ENCODE assay signal across 18 cellular contexts in genomic region chr17:39757176-39757662, GRCh38. TPM values are rescaled to one million over a fixed set of nuclear protein-coding genes. Genes with fewer than 3 reads are reported as not detected.
DNase-seq lines count a peak whose midpoint lies in the region; ATAC-seq, FAIRE-seq and TF ChIP-seq lines count a peak whose summit lies in the region.
"Had no signal": no experiment of that assay in that cellular context is flagged by ENCODE, and none has a peak within 500 bp of the region (broad histone marks: within the 10 kb centered on the region; RNA-seq: fewer than 3 reads in every experiment).

No MANE protein-coding gene starts in this region.

- no peak overlapping the region for H3K27ac ChIP-seq in A549
- peak overlapping the region; percentile 17 for H3K27ac ChIP-seq in CD8-positive, alpha-beta T cell (ENCODE audit: low read depth, low read length)
- no peak overlapping the region for H3K27ac ChIP-seq in mesenchymal stem cell (ENCODE audit: low read length, poor library complexity, severe bottlenecking)
- no peak overlapping the region for H3K27ac ChIP-seq in foreskin keratinocyte

- TF ChIP-seq CTCF in A549 (IDR thresholded peaks at IDR 0.05) (no peak), foreskin keratinocyte (conservative IDR thresholded peaks at IDR 0.05) (no peak)
- no peak for TF ChIP-seq CTCF in CD8-positive, alpha-beta T cell (IDR thresholded peaks at IDR 0.05)

- no peak overlapping the region for H2BK12ac ChIP-seq in mesenchymal stem cell (ENCODE audit: low read length in 2 of 2)

- no peak overlapping the region for H4K8ac ChIP-seq in mesenchymal stem cell (ENCODE audit: low read length)

- FAIRE-seq in A549 (lab: Jason Lieb, UNC) = no peak
- FAIRE-seq: colon, frontal cortex had no signal

- TF ChIP-seq EP300 in A549 (IDR thresholded peaks at IDR 0.05) = no peak

- H3K9me3 Mint-ChIP-seq in CD8-positive, alpha-beta T cell = no peaks in the 10 kb centered on the region
- H3K9me3 Mint-ChIP-seq in effector memory CD8-positive, alpha-beta T cell = no peaks in the 10 kb centered on the region

- peak overlapping the region; percentile 56 for H3K4me3 Mint-ChIP-seq in CD8-positive, alpha-beta T cell
- no peak overlapping the region for H3K4me3 Mint-ChIP-seq in T-helper 17 cell
- H3K4me3 Mint-ChIP-seq in effector memory CD8-positive, alpha-beta T cell = peak overlapping the region; percentile 87 to 90

- H3K36me3 Mint-ChIP-seq in CD8-positive, alpha-beta T cell = peaks cover 24% of the 10 kb centered on the region
- no peaks in the 10 kb centered on the region for H3K36me3 Mint-ChIP-seq in T-helper 17 cell (ENCODE audit: low read depth)
- H3K36me3 Mint-ChIP-seq in effector memory CD8-positive, alpha-beta T cell (ENCODE audit: insufficient read depth) = peaks cover 81% of the 10 kb centered on the region

- CTCF ChIA-PET in A549 (lab: Yijun Ruan, JAX) = interaction anchor here (4.6 to 15.6 kb wide), 3 partner anchors 27 to 210 kb away, joined by 22 to 171 read pairs (median 23); partner anchors contain the start of gene MIEN1
- CTCF ChIA-PET in CD8-positive, alpha-beta T cell (lab: Charles Lee) = interaction anchor here (0.9 to 10.0 kb wide), 7 partner anchors 18 to 135 kb away, joined by 3 to 110 read pairs (median 6); partner anchors contain the start of gene IKZF3

- no peak overlapping the region for H3K18ac ChIP-seq in mesenchymal stem cell (ENCODE audit: low read depth in 1 of 2, low read length in 2 of 2)

- no peak overlapping the region for H3K9ac ChIP-seq in mesenchymal stem cell (ENCODE audit: low read length)

- H2BK5ac ChIP-seq in mesenchymal stem cell (ENCODE audit: low read depth, low read length, poor library complexity, severe bottlenecking) = no peak overlapping the region

- peak overlapping the region; percentile 98 for H3K27ac Mint-ChIP-seq in CD8-positive, alpha-beta T cell
- H3K27ac Mint-ChIP-seq in T-helper 17 cell = peak overlapping the region; percentile 97
- H3K27ac Mint-ChIP-seq in effector memory CD8-positive, alpha-beta T cell = peak overlapping the region; percentile 93 to 97
- H3K27ac Mint-ChIP-seq: progenitor cell of endocrine pancreas had no signal

- POLR2A ChIA-PET in A549 (lab: Yijun Ruan, JAX) = no interaction called here
- POLR2A ChIA-PET in CD8-positive, alpha-beta T cell (lab: Charles Lee) = interaction anchor here (0.8 to 4.6 kb wide), 5 partner anchors 13 to 105 kb away, joined by 3 to 59 read pairs (median 17); partner anchors contain the start of gene IKZF3

- peaks cover 75% of the 10 kb centered on the region for H3K4me1 Mint-ChIP-seq in CD8-positive, alpha-beta T cell (ENCODE audit: low read depth)
- H3K4me1 Mint-ChIP-seq in T-helper 17 cell = peaks cover 50% of the 10 kb centered on the region
- peaks cover 59 to 60% of the 10 kb centered on the region in 2 donors for H3K4me1 Mint-ChIP-seq in effector memory CD8-positive, alpha-beta T cell (ENCODE audit: low read depth in 2 of 2)

- no peak overlapping the region for H2AFZ ChIP-seq in mesenchymal stem cell (ENCODE audit: low read depth, low read length)

- WGBS in A549 (ENCODE audit: missing lambda C conversion rate) = 62% methylated on average over 4 of the region's 4 CpGs
- 90% methylated on average over 3 of the region's 4 CpGs for WGBS in mesenchymal stem cell

- H3K4me3 ChIP-seq in A549 (no peak overlapping the region), mesenchymal stem cell (ENCODE audit: insufficient read depth in 1 of 2, low read depth in 1 of 2, low read length in 2 of 2) (no peak overlapping the region)
- no peak overlapping the region for H3K4me3 ChIP-seq in CD8-positive, alpha-beta T cell (ENCODE audit: low read depth, low read length)

- H3K14ac ChIP-seq in mesenchymal stem cell (ENCODE audit: low read length in 2 of 2) = no peak overlapping the region

- DNase-seq in A549 (ENCODE audit: low read depth in 1 of 2, low spot score in 1 of 2) (no peak), T-helper 17 cell (no peak), mesenchymal stem cell (no peak), inferior parietal cortex (ENCODE audit: extremely low spot score) (no peak), foreskin keratinocyte (no peak), MV-4-11 (lab: John Stamatoyannopoulos, UW) (no peak)
- no peak for DNase-seq in CD8-positive, alpha-beta T cell
- DNase-seq in effector memory CD8-positive, alpha-beta T cell = no peak
- DNase-seq: anterior cingulate cortex; DMS79; NCI-H146; NCI-H446 treated with DMSO at 0.1 percent for 48 hours; stimulated activated CD4-positive, alpha-beta T cell treated with anti-CD3 and anti-CD28 coated beads, Interleukin-12 subunit alpha, Interleukin-12 subunit beta, amount 100 ng/mL, for 4 hours; substantia nigra had no signal

- H3K9me3 ChIP-seq in A549 (no peaks in the 10 kb centered on the region), T-helper 17 cell (ENCODE audit: control insufficient read depth, low read length, poor library complexity, severe bottlenecking) (no peaks in the 10 kb centered on the region), mesenchymal stem cell (ENCODE audit: control insufficient read depth, low read length) (no peaks in the 10 kb centered on the region)
- H3K9me3 ChIP-seq in CD8-positive, alpha-beta T cell (ENCODE audit: low read length) = no peaks in the 10 kb centered on the region

- H3K4me2 ChIP-seq in A549 = no peak overlapping the region
- no peak overlapping the region for H3K4me2 ChIP-seq in mesenchymal stem cell (ENCODE audit: low read length, poor library complexity, severe bottlenecking)

- no peak for TF ChIP-seq RAD21 in A549 (conservative IDR thresholded peaks at IDR 0.05 in 1 of 2, IDR thresholded peaks at IDR 0.05 in 1 of 2)

- H3K79me1 ChIP-seq in mesenchymal stem cell (replicated peaks; ENCODE audit: low read length, poor library complexity, severe bottlenecking) = no peaks in the 10 kb centered on the region

- H3K4me1 ChIP-seq in A549 = peaks cover 5% of the 10 kb centered on the region; the same call in 2 of the 3 replicates
- peaks cover 71% of the 10 kb centered on the region for H3K4me1 ChIP-seq in CD8-positive, alpha-beta T cell (ENCODE audit: insufficient read depth, low read length)
- H3K4me1 ChIP-seq in mesenchymal stem cell (ENCODE audit: control insufficient read depth, insufficient read depth, low read depth, low read length) = peaks cover 25% of the 10 kb centered on the region
- H3K4me1 ChIP-seq in foreskin keratinocyte = no peaks in the 10 kb centered on the region

- H4K91ac ChIP-seq in mesenchymal stem cell (ENCODE audit: low read length) = no peak overlapping the region

- no peak overlapping the region for H2AK5ac ChIP-seq in mesenchymal stem cell (ENCODE audit: low read length, severe bottlenecking)

- no peak overlapping the region for H3K23ac ChIP-seq in mesenchymal stem cell (ENCODE audit: low read length in 2 of 2)

- H3K27me3 ChIP-seq in CD8-positive, alpha-beta T cell (ENCODE audit: insufficient read depth, low read length) = no peaks in the 10 kb centered on the region
- peaks cover 5 to 38% of the 10 kb centered on the region in 2 experiments for H3K27me3 ChIP-seq in mesenchymal stem cell (ENCODE audit: control insufficient read depth in 1 of 2, insufficient read depth in 1 of 2, low read length in 2 of 2)
- H3K27me3 ChIP-seq in foreskin keratinocyte = peaks cover 71% of the 10 kb centered on the region

- ATAC-seq in A549 (no peak), T-helper 17 cell (no peak), foreskin keratinocyte (no peak)
- ATAC-seq in CD8-positive, alpha-beta T cell = no peak
- no peak for ATAC-seq in effector memory CD8-positive, alpha-beta T cell (replicated peaks)

- H3K4ac ChIP-seq in mesenchymal stem cell (ENCODE audit: low read depth in 1 of 2, low read length in 2 of 2) = no peak overlapping the region

- intact Hi-C loops in CD8-positive, alpha-beta T cell (cut with DNase I, micrococcal nuclease) = loop anchor here in 1 of 2 experiments (1.0 kb wide), 1 partner anchor 9 kb away; no protein-coding TSS in a partner anchor

- H3K36me3 ChIP-seq in CD8-positive, alpha-beta T cell (ENCODE audit: insufficient read depth, low read length) = peaks cover 4% of the 10 kb centered on the region
- no peaks in the 10 kb centered on the region for H3K36me3 ChIP-seq in mesenchymal stem cell (ENCODE audit: control insufficient read depth in 1 of 2, insufficient read depth in 2 of 2, low read depth in 1 of 2, low read length in 2 of 2)

- no peak for TF ChIP-seq POLR2A in A549 (IDR thresholded peaks at IDR 0.05; ENCODE audit: low read length)

- no peak overlapping the region for H2BK120ac ChIP-seq in mesenchymal stem cell (ENCODE audit: low read depth, low read length)

- no peak overlapping the region for H2BK15ac ChIP-seq in mesenchymal stem cell (ENCODE audit: low read depth, poor library complexity, severe bottlenecking)

- no peaks in the 10 kb centered on the region for H3K27me3 Mint-ChIP-seq in CD8-positive, alpha-beta T cell (ENCODE audit: low read depth)
- no peaks in the 10 kb centered on the region for H3K27me3 Mint-ChIP-seq in T-helper 17 cell
- no peaks in the 10 kb centered on the region for H3K27me3 Mint-ChIP-seq in effector memory CD8-positive, alpha-beta T cell

RNA-seq across cellular contexts. Expression of gene GRB7, which starts 19.5 kb away (rescaled TPM):
- polyA plus RNA-seq in A549 (2011; rRNA removed) (5.9 and 8.6 TPM in 2 replicates), A549 (2017; fragmentation: RNase III; extraction: RNeasy Plus Mini Kit Qiagen cat#74134 plus additional on column Dnase treatment) (5.0 to 10.7 TPM (median 10.1 TPM) in 3 replicates), foreskin keratinocyte (14.3 and 14.4 TPM in 2 replicates)
- polyA plus RNA-seq in A549 (2012; cell fraction: cytosol; rRNA removed) = 4.5 and 5.5 TPM in 2 replicates
- polyA plus RNA-seq in A549 (2012; cell fraction: nucleus; rRNA removed) = 22.5 and 23.6 TPM in 2 replicates
- 13.1 and 15.9 TPM in 2 replicates for polyA minus RNA-seq in A549 (2011; rRNA and poly(A)+ RNA removed)
- total RNA-seq in CD8-positive, alpha-beta T cell = not detected
- total RNA-seq in T-helper 17 cell (not detected), foreskin keratinocyte (15.6 and 16.2 TPM in 2 replicates)
- 0.18 TPM for polyA plus RNA-seq in mesenchymal stem cell (2013, experiment 1 of 2)
- 0.05 TPM for polyA plus RNA-seq in mesenchymal stem cell (2013, experiment 2 of 2)
- total RNA-seq: frontal cortex, myocyte had no signal

RNA-seq across cellular contexts. Expression of gene MIEN1, which starts 26.9 kb away (rescaled TPM):
- polyA plus RNA-seq in A549 (2011; rRNA removed) = 63.9 and 111 TPM in 2 replicates
- polyA plus RNA-seq in A549 (2012; cell fraction: cytosol; rRNA removed) = 101 and 102 TPM in 2 replicates
- 36.5 and 53.9 TPM in 2 replicates for polyA plus RNA-seq in A549 (2012; cell fraction: nucleus; rRNA removed)
- polyA plus RNA-seq in A549 (2017; fragmentation: RNase III; extraction: RNeasy Plus Mini Kit Qiagen cat#74134 plus additional on column Dnase treatment) = 73.2 to 86.5 TPM (median 85.5 TPM) in 3 replicates
- 40.9 and 46.7 TPM in 2 replicates for polyA minus RNA-seq in A549 (2011; rRNA and poly(A)+ RNA removed)
- 10 to 100 TPM; 29.5 to 30.1 TPM for total RNA-seq in CD8-positive, alpha-beta T cell
- total RNA-seq in T-helper 17 cell = 10 to 100 TPM; 36.9 to 41.8 TPM
- 91.2 TPM for polyA plus RNA-seq in mesenchymal stem cell (2013, experiment 1 of 2)
- polyA plus RNA-seq in mesenchymal stem cell (2013, experiment 2 of 2) = 95.9 TPM
- total RNA-seq in foreskin keratinocyte = 57.1 and 61.6 TPM in 2 replicates
- polyA plus RNA-seq in foreskin keratinocyte = 78.4 and 83.5 TPM in 2 replicates

RNA-seq across cellular contexts. Expression of gene ERBB2, which starts 57.4 kb away (rescaled TPM):
- polyA plus RNA-seq in A549 (2011; rRNA removed) (22.4 and 34.8 TPM in 2 replicates), A549 (2017; fragmentation: RNase III; extraction: RNeasy Plus Mini Kit Qiagen cat#74134 plus additional on column Dnase treatment) (28.6 to 32.4 TPM (median 32.0 TPM) in 3 replicates), foreskin keratinocyte (20.9 and 22.2 TPM in 2 replicates)
- polyA plus RNA-seq in A549 (2012; cell fraction: cytosol; rRNA removed) = 18.9 and 24.0 TPM in 2 replicates
- 55.4 and 64.4 TPM in 2 replicates for polyA plus RNA-seq in A549 (2012; cell fraction: nucleus; rRNA removed)
- polyA minus RNA-seq in A549 (2011; rRNA and poly(A)+ RNA removed) = 74.9 and 108 TPM in 2 replicates
- 1 to 10 TPM; 2.6 to 2.9 TPM for total RNA-seq in CD8-positive, alpha-beta T cell
- total RNA-seq in T-helper 17 cell (1 to 10 TPM; 1.3 to 3.5 TPM), foreskin keratinocyte (38.8 and 39.2 TPM in 2 replicates)
- 26.2 TPM for polyA plus RNA-seq in mesenchymal stem cell (2013, experiment 1 of 2)
- 25.3 TPM for polyA plus RNA-seq in mesenchymal stem cell (2013, experiment 2 of 2)

Comparison
In these comparisons a context has a peak if more than half of its experiments do, and no peak if none do; other contexts are left out.
1. RNA of gene GRB7, which starts 19.5 kb away (total RNA-seq): 15.6 to 16.2 TPM in foreskin keratinocyte; not detected in CD8-positive, alpha-beta T cell and not detected in T-helper 17 cell; every median in the first group is over 10 times any median in the second.
2. Peak in every context shown above with its lines, with median percentiles within 50 percentile points of each other: H3K27ac Mint-ChIP-seq.